Comparison of ENCODE assay signal across 13 cellular contexts in genomic region chr3:58042947-58043707, GRCh38. TPM values are rescaled to one million over a fixed set of nuclear protein-coding genes. Genes with fewer than 3 reads are reported as not detected.
A peak's percentile ranks its signal among the peaks of the same experiment; 100 is the strongest.
DNase-seq lines count a peak whose midpoint lies in the region; ATAC-seq, FAIRE-seq and TF ChIP-seq lines count a peak whose summit lies in the region.
"Had no signal": no experiment of that assay in that cellular context is flagged by ENCODE, and none has a peak within 500 bp of the region (broad histone marks: within the 10 kb centered on the region; RNA-seq: fewer than 3 reads in every experiment).

No MANE protein-coding gene starts in this region.

- 66% methylated on average over 6 of the region's 6 CpGs for WGBS in mammary epithelial cell (ENCODE audit: low coverage, missing lambda C conversion rate)

- no peaks in the 10 kb centered on the region for H3K9me3 ChIP-seq in mammary epithelial cell (replicated peaks; ENCODE audit: insufficient read depth, low read length)

- peak overlapping the region; percentile 0 for H3K27ac ChIP-seq in mammary epithelial cell (ENCODE audit: insufficient read depth, low read depth, low read length)

- DNase-seq in HEK293T (ENCODE audit: extremely low spot score) (no peak), mammary epithelial cell (no peak), memory B cell (ENCODE audit: low spot score in 2 of 2) (no peak), type B pancreatic cell (ENCODE audit: extremely low spot score, unreplicated experiment) (no peak), activated gamma-delta T cell treated with Interleukin-2 at 50 U/mL for 16 hours (no peak), GM12892 (ENCODE audit: insufficient read length) (no peak)
- no peak for DNase-seq in stimulated activated naive B cell treated with anti-CD40 and anti-IgM and Interleukin-4, amounts not matched to agents 10 μg/mL and 1 μg/mL and 100 μg/mL, for 72 hours
- DNase-seq: activated T-cell treated with anti-CD3 and anti-CD28 coated beads, Interleukin-2, amount 50 U/mL, for 1 hour; stimulated activated CD4-positive, alpha-beta T cell treated with anti-CD3 and anti-CD28 coated beads, Interleukin-4, amount 100 ng/mL, for 24 hours had no signal

- intact Hi-C loops in mammary epithelial cell (cut with micrococcal nuclease), result no loop called here

- dilution Hi-C loops in mammary epithelial cell (cut with HindIII; ENCODE audit: low sequenced_read_pairs), result loop anchor here (25.0 kb wide), 1 partner anchor 106 kb away; no protein-coding TSS in a partner anchor

- H3K36me3 Mint-ChIP-seq in memory B cell (peaks cover 5% of the 10 kb centered on the region), type B pancreatic cell (peaks cover 13% of the 10 kb centered on the region)
- no peaks in the 10 kb centered on the region for H3K36me3 Mint-ChIP-seq in stimulated activated naive B cell treated with anti-CD40 and anti-IgM and Interleukin-4, amounts not matched to agents 10 μg/mL and 1 μg/mL and 100 μg/mL, for 72 hours
- H3K36me3 Mint-ChIP-seq: stimulated activated effector memory CD8-positive, alpha-beta T cell treated with anti-CD3 and anti-CD28 coated beads, Interleukin-12 subunit alpha, Interleukin-12 subunit beta, amount 100 ng/mL, for 72 hours had no signal

- FAIRE-seq in GM12892 (lab: Jason Lieb, UNC), result no peak

- H4K20me1 ChIP-seq in mammary epithelial cell (ENCODE audit: insufficient read depth, low read length), result peaks cover 42% of the 10 kb centered on the region

- CTCF ChIA-PET in HEK293T (lab: Yijun Ruan, JAX) (no interaction called here), mammary epithelial cell (lab: Charles Lee; ENCODE audit: low non-redundant PET) (interaction anchor here (0.6 kb wide), 1 partner anchor 81 kb away, joined by 4 read pairs; no protein-coding TSS in a partner anchor)

- H3K4me1 Mint-ChIP-seq in memory B cell, result peaks cover 27% of the 10 kb centered on the region
- H3K4me1 Mint-ChIP-seq in type B pancreatic cell (ENCODE audit: unreplicated experiment), result peaks cover 74% of the 10 kb centered on the region
- peaks cover 31 to 47% of the 10 kb centered on the region in 2 donors for H3K4me1 Mint-ChIP-seq in stimulated activated naive B cell treated with anti-CD40 and anti-IgM and Interleukin-4, amounts not matched to agents 10 μg/mL and 1 μg/mL and 100 μg/mL, for 72 hours

- in situ Hi-C loops in mammary epithelial cell (cut with MboI; ENCODE audit: low sequenced_read_pairs in 2 of 2), result no loop called here

- H3K36me3 ChIP-seq in mammary epithelial cell (ENCODE audit: insufficient read depth, low read length), result peaks cover 11% of the 10 kb centered on the region

- no peak for TF ChIP-seq POLR2A in GM12892 (IDR thresholded peaks at IDR 0.05; ENCODE audit: low read depth, low read length)

- H3K9me3 Mint-ChIP-seq in memory B cell (no peaks in the 10 kb centered on the region), type B pancreatic cell (no peaks in the 10 kb centered on the region)
- H3K9me3 Mint-ChIP-seq in stimulated activated naive B cell treated with anti-CD40 and anti-IgM and Interleukin-4, amounts not matched to agents 10 μg/mL and 1 μg/mL and 100 μg/mL, for 72 hours, result no peaks in the 10 kb centered on the region
- H3K9me3 Mint-ChIP-seq: stimulated activated effector memory CD8-positive, alpha-beta T cell treated with anti-CD3 and anti-CD28 coated beads, Interleukin-12 subunit alpha, Interleukin-12 subunit beta, amount 100 ng/mL, for 72 hours had no signal

- H3K9ac ChIP-seq in mammary epithelial cell (ENCODE audit: insufficient read depth, low read length), result no peak overlapping the region

- POLR2A ChIA-PET in HEK293T (lab: Yijun Ruan, JAX), result interaction anchor here (1.3 kb wide), 1 partner anchor 11 kb away, joined by 3 read pairs; no protein-coding TSS in a partner anchor

- H3K27me3 ChIP-seq in mammary epithelial cell (ENCODE audit: insufficient read depth, low read length), result no peaks in the 10 kb centered on the region

- peaks cover 65% of the 10 kb centered on the region for H3K4me1 ChIP-seq in mammary epithelial cell (ENCODE audit: insufficient read depth, low read length)

- H3K4me3 Mint-ChIP-seq in memory B cell (no peak overlapping the region), type B pancreatic cell (no peak overlapping the region)
- no peak overlapping the region for H3K4me3 Mint-ChIP-seq in stimulated activated naive B cell treated with anti-CD40 and anti-IgM and Interleukin-4, amounts not matched to agents 10 μg/mL and 1 μg/mL and 100 μg/mL, for 72 hours
- H3K4me3 Mint-ChIP-seq: stimulated activated effector memory CD8-positive, alpha-beta T cell treated with anti-CD3 and anti-CD28 coated beads, Interleukin-12 subunit alpha, Interleukin-12 subunit beta, amount 100 ng/mL, for 72 hours had no signal

- BruUV-seq in mammary epithelial cell (replicated peaks; lab: Mats Ljungman, UMichigan), result no TSS peak

- H3K27ac Mint-ChIP-seq in memory B cell, result peak overlapping the region; percentile 74
- H3K27ac Mint-ChIP-seq in type B pancreatic cell, result peak overlapping the region; percentile 88
- no peak overlapping the region for H3K27ac Mint-ChIP-seq in stimulated activated naive B cell treated with anti-CD40 and anti-IgM and Interleukin-4, amounts not matched to agents 10 μg/mL and 1 μg/mL and 100 μg/mL, for 72 hours
- H3K27ac Mint-ChIP-seq: stimulated activated effector memory CD8-positive, alpha-beta T cell treated with anti-CD3 and anti-CD28 coated beads, Interleukin-12 subunit alpha, Interleukin-12 subunit beta, amount 100 ng/mL, for 72 hours had no signal

- ATAC-seq in memory B cell (ENCODE audit: low read depth), result no peak
- ATAC-seq in stimulated activated naive B cell treated with anti-CD40 and anti-IgM and Interleukin-4, amounts not matched to agents 10 μg/mL and 1 μg/mL and 100 μg/mL, for 72 hours (replicated peaks), result no peak
- ATAC-seq in HG02623 (IDR thresholded peaks at IDR 0.05; ENCODE audit: unreplicated experiment), result no peak
- ATAC-seq: activated CD4-positive, CD25-positive, alpha-beta regulatory T cell treated with anti-CD3 and anti-CD28 coated beads, Interleukin-2, amount 50 U/mL, for 24 hours had no signal

- TF ChIP-seq CTCF in mammary epithelial cell (conservative IDR thresholded peaks at IDR 0.05 in 1 of 2, IDR thresholded peaks at IDR 0.05 in 1 of 2; ENCODE audit: extremely low read depth in 1 of 2, insufficient read depth in 1 of 2, low read depth in 1 of 2, low read length in 2 of 2) (no peak), type B pancreatic cell (conservative IDR thresholded peaks at IDR 0.05) (no peak)

- no peak overlapping the region for H3K4me3 ChIP-seq in mammary epithelial cell (replicated peaks in 1 of 3; ENCODE audit: insufficient read depth in 1 of 3, low read depth in 2 of 3, low read length in 3 of 3)
- H3K4me3 ChIP-seq: coronary artery had no signal

- peaks cover 100% of the 10 kb centered on the region for H3K79me2 ChIP-seq in mammary epithelial cell (ENCODE audit: insufficient read depth, low read length)

- peak overlapping the region; percentile 5 for H3K4me2 ChIP-seq in mammary epithelial cell (ENCODE audit: insufficient read depth, low read depth, low read length)

- H2AFZ ChIP-seq in mammary epithelial cell (ENCODE audit: low read depth, low read length), result no peak overlapping the region

- H3K27me3 Mint-ChIP-seq in memory B cell (no peaks in the 10 kb centered on the region), type B pancreatic cell (no peaks in the 10 kb centered on the region)
- no peaks in the 10 kb centered on the region for H3K27me3 Mint-ChIP-seq in stimulated activated naive B cell treated with anti-CD40 and anti-IgM and Interleukin-4, amounts not matched to agents 10 μg/mL and 1 μg/mL and 100 μg/mL, for 72 hours

TF ChIP-seq in HEK293T, 16 proteins besides CTCF, POLR2A, EP300 and RAD21:
- TF ChIP-seq SUZ12 (IDR thresholded peaks at IDR 0.05), result no peak
- no peak for TF ChIP-seq BHLHE40 (IDR thresholded peaks at IDR 0.05; ENCODE audit: borderline replicate concordance)
- TF ChIP-seq ZNF384 (IDR thresholded peaks at IDR 0.05), result peak; percentile 73
TF ChIP-seq in HEK293T: peak in this region for 1.

RNA-seq across cellular contexts. Expression of gene FLNB, which starts 34.9 kb away (rescaled TPM):
- 1,000 to 10,000 TPM in 1 of 2 donors, 100 to 1,000 TPM in 1; 930 to 1,038 TPM for total RNA-seq in mammary epithelial cell
- polyA plus RNA-seq in mammary epithelial cell, result 415 TPM
- polyA minus RNA-seq in mammary epithelial cell, result 1,694 TPM
- total RNA-seq in type B pancreatic cell (ENCODE audit: low replicate concordance), result 204 and 295 TPM in 2 replicates
- 20.4 TPM for polyA plus RNA-seq in GM12892 (2012; ENCODE audit: missing spikeins)
